Comparison of ENCODE assay signal across 25 cellular contexts in the genomic region with DNA sequence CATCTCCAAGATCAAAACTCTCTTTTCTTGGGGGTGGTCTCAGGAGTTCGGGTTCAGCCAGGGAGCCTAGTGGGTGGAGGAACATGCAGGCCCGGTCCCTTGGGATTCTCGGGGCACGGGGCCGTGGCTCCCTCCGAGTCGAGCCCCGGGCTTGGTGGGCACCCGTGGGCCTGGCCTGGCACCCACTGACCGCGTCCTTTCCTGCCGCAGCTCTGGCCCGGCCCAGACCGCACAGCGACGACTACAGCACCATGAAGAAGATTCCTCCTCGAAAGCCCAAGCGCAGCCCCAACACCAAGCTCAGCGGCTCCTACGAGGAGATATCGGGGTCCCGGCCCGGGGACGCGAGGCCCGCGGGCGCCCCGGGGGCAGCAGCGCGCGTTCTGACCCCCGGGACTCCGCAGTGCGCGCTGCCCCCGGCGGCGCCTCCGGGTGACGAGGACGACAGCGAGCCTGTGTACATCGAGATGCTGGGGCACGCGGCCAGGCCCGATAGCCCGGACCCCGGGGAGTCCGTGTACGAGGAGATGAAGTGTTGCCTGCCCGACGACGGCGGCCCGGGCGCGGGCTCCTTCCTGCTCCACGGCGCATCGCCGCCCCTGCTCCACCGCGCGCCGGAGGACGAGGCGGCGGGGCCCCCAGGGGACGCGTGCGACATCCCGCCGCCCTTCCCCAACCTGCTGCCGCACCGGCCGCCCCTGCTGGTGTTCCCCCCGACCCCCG.
DNase-seq lines count a peak whose midpoint lies in the region; ATAC-seq and TF ChIP-seq lines count a peak whose summit lies in the region.
"Had no signal": no experiment of that assay in that cellular context is flagged by ENCODE, and none has a peak within 500 bp of the region (broad histone marks: within the 10 kb centered on the region; RNA-seq: fewer than 3 reads in every experiment).

No MANE protein-coding gene starts in this region.

- H3K9me3 ChIP-seq in BLaER1 (peaks cover 30% of the 10 kb centered on the region), WERI-Rb-1 (ENCODE audit: severe bottlenecking) (peaks cover 11% of the 10 kb centered on the region)
- no peaks in the 10 kb centered on the region for H3K9me3 ChIP-seq in CD8-positive, alpha-beta T cell (ENCODE audit: low read length)
- H3K9me3 ChIP-seq: SJCRH30 had no signal

- peaks cover 36% of the 10 kb centered on the region for H3K27me3 Mint-ChIP-seq in CD8-positive, alpha-beta T cell (ENCODE audit: low read depth)

- DNase-seq in cardiac fibroblast (ENCODE audit: low read depth in 2 of 2) = no peak
- no peak for DNase-seq in kidney epithelial cell (ENCODE audit: low read depth)
- no peak for DNase-seq in stimulated activated effector memory CD8-positive, alpha-beta T cell treated with anti-CD3 and anti-CD28 coated beads, Interleukin-12 subunit alpha, Interleukin-12 subunit beta, amount 100 ng/mL, for 72 hours (ENCODE audit: low spot score in 2 of 2)
- no peak for DNase-seq in NOMO-1 (lab: John Stamatoyannopoulos, UW; ENCODE audit: unreplicated experiment in 2 of 2)
- no peak for DNase-seq in CD8-positive, alpha-beta T cell
- no peak for DNase-seq in WERI-Rb-1
- DNase-seq: activated CD4-positive, alpha-beta T cell treated with anti-CD3 and anti-CD28 coated beads for 1 hour; activated naive CD8-positive, alpha-beta T cell treated with anti-CD3 and anti-CD28 coated beads for 36 hours; CD8-positive, alpha-beta memory T cell; DND-41; MG63; NCI-H1436 treated with DMSO at 0.1 percent for 48 hours; NCI-H2171 treated with DMSO at 0.1 percent for 48 hours; NCI-H748 treated with DMSO at 0.1 percent for 48 hours; nucleus accumbens; PC-3; SJCRH30; substantia nigra; T1000 had no signal

- no peaks in the 10 kb centered on the region for H3K27me3 ChIP-seq in BLaER1
- peaks cover 4% of the 10 kb centered on the region for H3K27me3 ChIP-seq in kidney epithelial cell (ENCODE audit: control insufficient read depth, insufficient read depth, low read length)
- no peaks in the 10 kb centered on the region for H3K27me3 ChIP-seq in CD8-positive, alpha-beta T cell (ENCODE audit: insufficient read depth, low read length)
- H3K27me3 ChIP-seq in WERI-Rb-1 (ENCODE audit: insufficient read depth, low read depth, severe bottlenecking) = no peaks in the 10 kb centered on the region
- H3K27me3 ChIP-seq: MG63, SJCRH30 had no signal

- H3K36me3 ChIP-seq in BLaER1 = no peaks in the 10 kb centered on the region
- no peaks in the 10 kb centered on the region for H3K36me3 ChIP-seq in kidney epithelial cell (ENCODE audit: control insufficient read depth, insufficient read depth, low read length)
- no peaks in the 10 kb centered on the region for H3K36me3 ChIP-seq in CD8-positive, alpha-beta T cell (ENCODE audit: insufficient read depth, low read length)
- no peaks in the 10 kb centered on the region for H3K36me3 ChIP-seq in WERI-Rb-1
- H3K36me3 ChIP-seq: MG63, SJCRH30 had no signal

- TF ChIP-seq CTCF in cardiac fibroblast (IDR thresholded peaks at IDR 0.05; ENCODE audit: low read depth, low read length) (no peak), kidney epithelial cell (IDR thresholded peaks at IDR 0.05; ENCODE audit: insufficient read depth, low read length, poor library complexity, severe bottlenecking) (no peak), WERI-Rb-1 (IDR thresholded peaks at IDR 0.05; ENCODE audit: low read depth, low read length) (no peak)
- no peak for TF ChIP-seq CTCF in CD8-positive, alpha-beta T cell (IDR thresholded peaks at IDR 0.05)

- H3K36me3 Mint-ChIP-seq in stimulated activated effector memory CD8-positive, alpha-beta T cell treated with anti-CD3 and anti-CD28 coated beads, Interleukin-12 subunit alpha, Interleukin-12 subunit beta, amount 100 ng/mL, for 72 hours = no peaks in the 10 kb centered on the region
- no peaks in the 10 kb centered on the region for H3K36me3 Mint-ChIP-seq in CD8-positive, alpha-beta T cell
- H3K36me3 Mint-ChIP-seq: CD8-positive, alpha-beta memory T cell; IgD-negative memory B cell had no signal

- intact Hi-C loops in CD8-positive, alpha-beta T cell (cut with DNase I, micrococcal nuclease) = loop anchor here in 1 of 2 experiments (10.0 kb wide), 1 partner anchor 975 kb away; no protein-coding TSS in a partner anchor

- H4K20me1 ChIP-seq in BLaER1 = no peaks in the 10 kb centered on the region

- H3K9ac ChIP-seq in BLaER1 = no peak overlapping the region

- CTCF ChIA-PET in CD8-positive, alpha-beta T cell (lab: Charles Lee) = no interaction called here

- H3K27ac ChIP-seq in BLaER1 (no peak overlapping the region), WERI-Rb-1 (no peak overlapping the region)
- no peak overlapping the region for H3K27ac ChIP-seq in CD8-positive, alpha-beta T cell (ENCODE audit: low read depth, low read length)
- H3K27ac ChIP-seq: SJCRH30 had no signal

- H3K4me2 ChIP-seq in BLaER1 = no peak overlapping the region

- H3K27ac Mint-ChIP-seq in stimulated activated effector memory CD8-positive, alpha-beta T cell treated with anti-CD3 and anti-CD28 coated beads, Interleukin-12 subunit alpha, Interleukin-12 subunit beta, amount 100 ng/mL, for 72 hours = no peak overlapping the region
- H3K27ac Mint-ChIP-seq in CD8-positive, alpha-beta T cell = no peak overlapping the region
- H3K27ac Mint-ChIP-seq: activated naive CD8-positive, alpha-beta T cell treated with anti-CD3 and anti-CD28 coated beads for 36 hours; activated T-helper 1 cell treated with anti-CD3 and anti-CD28 coated beads, Interleukin-12 subunit alpha, Interleukin-12 subunit beta, Interleukin-2, Interleukin-4 antibody, amounts not matched to agents 30 ng/mL and 10 ng/mL and 1 ng/mL, durations not matched to agents 14 hours and 24 hours and 36 hours; CD8-positive, alpha-beta memory T cell had no signal

- no peaks in the 10 kb centered on the region for H3K9me3 Mint-ChIP-seq in stimulated activated effector memory CD8-positive, alpha-beta T cell treated with anti-CD3 and anti-CD28 coated beads, Interleukin-12 subunit alpha, Interleukin-12 subunit beta, amount 100 ng/mL, for 72 hours
- H3K9me3 Mint-ChIP-seq in CD8-positive, alpha-beta T cell = no peaks in the 10 kb centered on the region
- H3K9me3 Mint-ChIP-seq: activated naive CD8-positive, alpha-beta T cell treated with anti-CD3 and anti-CD28 coated beads for 36 hours; activated T-helper 1 cell treated with anti-CD3 and anti-CD28 coated beads, Interleukin-12 subunit alpha, Interleukin-12 subunit beta, Interleukin-2, Interleukin-4 antibody, amounts not matched to agents 30 ng/mL and 10 ng/mL and 1 ng/mL, durations not matched to agents 14 hours and 24 hours and 36 hours had no signal

- H3K4me3 ChIP-seq in BLaER1 = 0 out of 2 replicates have a peak overlapping the region, but pooled peaks have one; percentile 11
- H3K4me3 ChIP-seq in cardiac fibroblast (replicated peaks in 1 of 2; ENCODE audit: low read depth in 2 of 2, low read length in 2 of 2) = peak overlapping the region; percentile 22 to 23
- H3K4me3 ChIP-seq in kidney epithelial cell (ENCODE audit: low read depth, low read length) = peak overlapping the region; percentile 34
- H3K4me3 ChIP-seq in CD8-positive, alpha-beta T cell (ENCODE audit: low read depth, low read length) = no peak overlapping the region
- no peak overlapping the region for H3K4me3 ChIP-seq in WERI-Rb-1 (ENCODE audit: low read depth, low read length)
- H3K4me3 ChIP-seq: MG63, SJCRH30 had no signal

- POLR2A ChIA-PET in CD8-positive, alpha-beta T cell (lab: Charles Lee) = no interaction called here

- no peaks in the 10 kb centered on the region for H3K4me1 Mint-ChIP-seq in stimulated activated effector memory CD8-positive, alpha-beta T cell treated with anti-CD3 and anti-CD28 coated beads, Interleukin-12 subunit alpha, Interleukin-12 subunit beta, amount 100 ng/mL, for 72 hours
- no peaks in the 10 kb centered on the region for H3K4me1 Mint-ChIP-seq in CD8-positive, alpha-beta T cell (ENCODE audit: low read depth)
- H3K4me1 Mint-ChIP-seq: activated naive CD8-positive, alpha-beta T cell treated with anti-CD3 and anti-CD28 coated beads for 36 hours; CD8-positive, alpha-beta memory T cell had no signal

- peak; percentile 8 for ATAC-seq in stimulated activated effector memory CD8-positive, alpha-beta T cell treated with anti-CD3 and anti-CD28 coated beads, Interleukin-12 subunit alpha, Interleukin-12 subunit beta, amount 100 ng/mL, for 72 hours
- ATAC-seq in CD8-positive, alpha-beta T cell = no peak
- no peak for ATAC-seq in GM18520 (IDR thresholded peaks at IDR 0.05; ENCODE audit: unreplicated experiment)
- ATAC-seq: left lobe of liver, PC-3, sciatic nerve had no signal

- H3K4me1 ChIP-seq in BLaER1 = peaks cover 14% of the 10 kb centered on the region
- no peaks in the 10 kb centered on the region for H3K4me1 ChIP-seq in CD8-positive, alpha-beta T cell (ENCODE audit: insufficient read depth, low read length)
- H3K4me1 ChIP-seq: SJCRH30 had no signal

- no peak overlapping the region for H3K4me3 Mint-ChIP-seq in stimulated activated effector memory CD8-positive, alpha-beta T cell treated with anti-CD3 and anti-CD28 coated beads, Interleukin-12 subunit alpha, Interleukin-12 subunit beta, amount 100 ng/mL, for 72 hours
- no peak overlapping the region for H3K4me3 Mint-ChIP-seq in CD8-positive, alpha-beta T cell
- H3K4me3 Mint-ChIP-seq: activated naive CD8-positive, alpha-beta T cell treated with anti-CD3 and anti-CD28 coated beads for 36 hours; activated T-helper 1 cell treated with anti-CD3 and anti-CD28 coated beads, Interleukin-12 subunit alpha, Interleukin-12 subunit beta, Interleukin-2, Interleukin-4 antibody, amounts not matched to agents 30 ng/mL and 10 ng/mL and 1 ng/mL, durations not matched to agents 14 hours and 24 hours and 36 hours; CD8-positive, alpha-beta memory T cell had no signal

Comparison
In these comparisons a context has a peak if more than half of its experiments do, and no peak if none do; other contexts are left out.
1. H3K4me3 ChIP-seq: peak in BLaER1 (single experiment), cardiac fibroblast (2 of 2) and kidney epithelial cell (single experiment); none in CD8-positive, alpha-beta T cell (single experiment) and WERI-Rb-1 (single experiment).